Comparison of ENCODE assay signal across 24 cellular contexts in the genomic region with DNA sequence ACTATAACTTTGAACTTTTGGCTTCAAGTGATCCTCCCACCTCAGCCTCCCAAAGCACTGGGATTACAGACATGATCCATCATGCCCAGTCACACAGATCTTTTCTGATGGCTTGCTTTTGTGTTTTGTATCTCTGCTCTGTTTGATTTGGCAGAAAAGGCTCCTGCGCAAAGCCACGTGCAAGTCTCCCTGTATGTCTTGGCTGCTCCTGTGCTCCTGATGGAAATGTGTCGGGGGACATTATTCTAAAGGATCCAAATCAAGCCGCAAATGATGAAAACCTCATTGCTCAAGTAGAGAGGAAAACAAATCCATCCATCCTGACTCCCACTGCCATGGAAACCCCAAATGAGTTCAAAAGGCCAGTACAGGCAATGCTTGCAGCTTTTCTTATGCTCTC.
DNase-seq lines count a peak whose midpoint lies in the region; TF ChIP-seq lines count a peak whose summit lies in the region.
"Had no signal": no experiment of that assay in that cellular context is flagged by ENCODE, and none has a peak within 500 bp of the region (broad histone marks: within the 10 kb centered on the region; RNA-seq: fewer than 3 reads in every experiment).

No MANE protein-coding gene starts in this region.

- H3K4me3 ChIP-seq in choroid plexus epithelial cell (ENCODE audit: low read depth, low read length) = no peak overlapping the region
- no peak overlapping the region for H3K4me3 ChIP-seq in neural cell (ENCODE audit: low read length)
- H3K4me3 ChIP-seq in WERI-Rb-1 (ENCODE audit: low read depth, low read length) = no peak overlapping the region
- no peak overlapping the region for H3K4me3 ChIP-seq in MG63
- H3K4me3 ChIP-seq: GM12878, PC-9, SJCRH30 had no signal

- no peaks in the 10 kb centered on the region for H3K79me2 ChIP-seq in neural cell (replicated peaks; ENCODE audit: insufficient read depth, low read length)

- H3K27me3 ChIP-seq in neural cell (ENCODE audit: insufficient read depth, low read depth, low read length) (no peaks in the 10 kb centered on the region), WERI-Rb-1 (ENCODE audit: insufficient read depth, low read depth, severe bottlenecking) (no peaks in the 10 kb centered on the region), MG63 (no peaks in the 10 kb centered on the region; the same call in 1 of the 2 replicates)
- H3K27me3 ChIP-seq: SJCRH30 had no signal

- DNase-seq in NCI-H1092 treated with DMSO at 0.1 percent for 48 hours (lab: John Stamatoyannopoulos, UW) (peak; percentile 29), NCI-H1092 (lab: John Stamatoyannopoulos, UW) (no peak), choroid plexus epithelial cell (ENCODE audit: low read depth) (peak; percentile 17), stromal cell of bone marrow (ENCODE audit: low read depth) (peak; percentile 76), WERI-Rb-1 (no peak), MG63 (no peak), NOMO-1 treated with dmso at 0.1 percent for 144 hours (lab: John Stamatoyannopoulos, UW; ENCODE audit: unreplicated experiment) (no peak)
- DNase-seq: CD8-positive, alpha-beta memory T cell; DMS 273 treated with DMSO at 0.1 percent for 48 hours; DMS79; EL; GDM1; Kasumi-1; MV-4-11; NCI-H2029; NCI-H345; NCI-H510A treated with DMSO at 0.1 percent for 48 hours; NK-92 treated with Interleukin-12 subunit alpha and Interleukin-12 subunit beta, amount 100 ng/mL, for 24 hours; PC-9; SJCRH30 had no signal

- H3K36me3 ChIP-seq in neural cell (ENCODE audit: insufficient read depth, low read length) = no peaks in the 10 kb centered on the region
- no peaks in the 10 kb centered on the region for H3K36me3 ChIP-seq in WERI-Rb-1
- no peaks in the 10 kb centered on the region for H3K36me3 ChIP-seq in MG63
- H3K36me3 ChIP-seq: SJCRH30 had no signal

- H3K9me3 ChIP-seq in neural cell (ENCODE audit: low read length) (no peaks in the 10 kb centered on the region), WERI-Rb-1 (ENCODE audit: severe bottlenecking) (no peaks in the 10 kb centered on the region), MG63 (no peaks in the 10 kb centered on the region)
- H3K9me3 ChIP-seq: SJCRH30 had no signal

- TF ChIP-seq CTCF in choroid plexus epithelial cell (conservative IDR thresholded peaks at IDR 0.05; ENCODE audit: low read depth, low read length) (no peak), neural cell (IDR thresholded peaks at IDR 0.05; ENCODE audit: poor library complexity, severe bottlenecking) (no peak), WERI-Rb-1 (IDR thresholded peaks at IDR 0.05; ENCODE audit: low read depth, low read length) (no peak)

- H4K20me1 ChIP-seq in neural cell (ENCODE audit: insufficient read depth) = no peaks in the 10 kb centered on the region

- no peak overlapping the region for H2AFZ ChIP-seq in neural cell (ENCODE audit: low read depth, low read length)
- H2AFZ ChIP-seq: PC-9 had no signal

- H3K27ac ChIP-seq in neural cell (ENCODE audit: low read length) = no peak overlapping the region
- H3K27ac ChIP-seq in WERI-Rb-1 = no peak overlapping the region
- H3K27ac ChIP-seq: 22Rv1, C4-2B, PC-9, SJCRH30 had no signal

- no peak overlapping the region for H3K4me2 ChIP-seq in neural cell (ENCODE audit: low read length)
- H3K4me2 ChIP-seq: PC-9 had no signal

- H3K9ac ChIP-seq in neural cell (ENCODE audit: low read length) = peak overlapping the region; percentile 20

- no peak for TF ChIP-seq RAD21 in neural cell (conservative IDR thresholded peaks at IDR 0.05)

- no peak for TF ChIP-seq EP300 in neural cell (conservative IDR thresholded peaks at IDR 0.05; ENCODE audit: poor library complexity, severe bottlenecking)

- H3F3A ChIP-seq in neural cell (ENCODE audit: insufficient read depth, low read length, poor library complexity, severe bottlenecking) = no peaks in the 10 kb centered on the region

- H3K9me2 ChIP-seq in neural cell (ENCODE audit: insufficient read depth, low read length) = no peaks in the 10 kb centered on the region

TF ChIP-seq in neural cell, 6 proteins besides CTCF, POLR2A, EP300 and RAD21:
- no peak for TF ChIP-seq MXI1 (conservative IDR thresholded peaks at IDR 0.05; ENCODE audit: poor library complexity, severe bottlenecking)
- TF ChIP-seq POLR2AphosphoS5 (IDR thresholded peaks at IDR 0.05) = no peak
- no peak for TF ChIP-seq EZH2 (IDR thresholded peaks at IDR 0.05; ENCODE audit: borderline replicate concordance, insufficient read depth, low read length, poor library complexity, severe bottlenecking)
- TF ChIP-seq SMC3 (conservative IDR thresholded peaks at IDR 0.05; ENCODE audit: poor library complexity) = no peak
- TF ChIP-seq, protein P1, sequence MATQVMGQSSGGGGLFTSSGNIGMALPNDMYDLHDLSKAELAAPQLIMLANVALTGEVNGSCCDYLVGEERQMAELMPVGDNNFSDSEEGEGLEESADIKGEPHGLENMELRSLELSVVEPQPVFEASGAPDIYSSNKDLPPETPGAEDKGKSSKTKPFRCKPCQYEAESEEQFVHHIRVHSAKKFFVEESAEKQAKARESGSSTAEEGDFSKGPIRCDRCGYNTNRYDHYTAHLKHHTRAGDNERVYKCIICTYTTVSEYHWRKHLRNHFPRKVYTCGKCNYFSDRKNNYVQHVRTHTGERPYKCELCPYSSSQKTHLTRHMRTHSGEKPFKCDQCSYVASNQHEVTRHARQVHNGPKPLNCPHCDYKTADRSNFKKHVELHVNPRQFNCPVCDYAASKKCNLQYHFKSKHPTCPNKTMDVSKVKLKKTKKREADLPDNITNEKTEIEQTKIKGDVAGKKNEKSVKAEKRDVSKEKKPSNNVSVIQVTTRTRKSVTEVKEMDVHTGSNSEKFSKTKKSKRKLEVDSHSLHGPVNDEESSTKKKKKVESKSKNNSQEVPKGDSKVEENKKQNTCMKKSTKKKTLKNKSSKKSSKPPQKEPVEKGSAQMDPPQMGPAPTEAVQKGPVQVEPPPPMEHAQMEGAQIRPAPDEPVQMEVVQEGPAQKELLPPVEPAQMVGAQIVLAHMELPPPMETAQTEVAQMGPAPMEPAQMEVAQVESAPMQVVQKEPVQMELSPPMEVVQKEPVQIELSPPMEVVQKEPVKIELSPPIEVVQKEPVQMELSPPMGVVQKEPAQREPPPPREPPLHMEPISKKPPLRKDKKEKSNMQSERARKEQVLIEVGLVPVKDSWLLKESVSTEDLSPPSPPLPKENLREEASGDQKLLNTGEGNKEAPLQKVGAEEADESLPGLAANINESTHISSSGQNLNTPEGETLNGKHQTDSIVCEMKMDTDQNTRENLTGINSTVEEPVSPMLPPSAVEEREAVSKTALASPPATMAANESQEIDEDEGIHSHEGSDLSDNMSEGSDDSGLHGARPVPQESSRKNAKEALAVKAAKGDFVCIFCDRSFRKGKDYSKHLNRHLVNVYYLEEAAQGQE (IDR thresholded peaks at IDR 0.05; ENCODE audit: borderline replicate concordance) = no peak
- no peak for TF ChIP-seq TAF1 (IDR thresholded peaks at IDR 0.05; ENCODE audit: low read depth)
TF ChIP-seq in neural cell: peak in this region for 0.

Comparison
In these comparisons a context has a peak if more than half of its experiments do, and no peak if none do; other contexts are left out.
1. DNase-seq: peak in NCI-H1092 treated with DMSO at 0.1 percent for 48 hours (single experiment), choroid plexus epithelial cell (single experiment) and stromal cell of bone marrow (single experiment); none in NCI-H1092 (single experiment), WERI-Rb-1 (single experiment), MG63 (single experiment) and NOMO-1 treated with dmso at 0.1 percent for 144 hours (single experiment).